In the genomic region with DNA sequence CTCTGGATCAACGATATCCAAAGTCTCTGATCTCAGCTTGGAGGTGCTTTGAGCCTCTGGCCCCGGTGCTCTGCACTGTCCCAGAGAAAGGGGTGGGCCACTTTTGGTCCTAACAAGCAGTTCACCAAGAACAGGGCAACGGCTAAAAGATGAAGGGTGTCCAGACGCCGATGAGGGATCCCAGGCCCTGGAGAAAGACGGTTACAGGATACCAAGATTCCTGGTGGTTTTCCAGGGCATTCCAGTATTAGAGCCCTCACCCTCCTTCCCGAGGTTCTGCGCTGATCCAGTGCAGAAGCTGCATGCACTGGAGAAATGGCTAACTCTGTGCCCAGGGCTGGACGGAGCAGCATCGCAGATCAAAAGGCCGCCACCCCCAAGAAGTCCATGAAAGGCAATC, we compare ENCODE assay signal across 17 cellular contexts.
DNase-seq lines count a peak whose midpoint lies in the region; ATAC-seq and TF ChIP-seq lines count a peak whose summit lies in the region.
"Had no signal": no experiment of that assay in that cellular context is flagged by ENCODE, and none has a peak within 500 bp of the region (broad histone marks: within the 10 kb centered on the region; RNA-seq: fewer than 3 reads in every experiment).

No MANE protein-coding gene starts in this region.

- H3K9me3 Mint-ChIP-seq in activated CD4-positive, alpha-beta T cell treated with anti-CD3 and anti-CD28 coated beads, Interleukin-2, amount 10 ng/mL, durations not matched to agents 24 days and 14 days: no peaks in the 10 kb centered on the region
- peaks cover 8% of the 10 kb centered on the region for H3K9me3 Mint-ChIP-seq in activated T-helper 1 cell treated with anti-CD3 and anti-CD28 coated beads, Interleukin-12 subunit alpha, Interleukin-12 subunit beta, Interleukin-2, Interleukin-4 antibody, amounts not matched to agents 30 ng/mL and 10 ng/mL and 1 ng/mL, durations not matched to agents 14 hours and 24 hours and 36 hours

- peak overlapping the region; percentile 34 for H3K27ac Mint-ChIP-seq in activated CD4-positive, alpha-beta T cell treated with anti-CD3 and anti-CD28 coated beads, Interleukin-2, amount 10 ng/mL, durations not matched to agents 24 days and 14 days
- peak overlapping the region; percentile 6 for H3K27ac Mint-ChIP-seq in activated T-helper 1 cell treated with anti-CD3 and anti-CD28 coated beads, Interleukin-12 subunit alpha, Interleukin-12 subunit beta, Interleukin-2, Interleukin-4 antibody, amounts not matched to agents 30 ng/mL and 10 ng/mL and 1 ng/mL, durations not matched to agents 14 hours and 24 hours and 36 hours

- H3K4me3 Mint-ChIP-seq in activated CD4-positive, alpha-beta T cell treated with anti-CD3 and anti-CD28 coated beads, Interleukin-2, amount 10 ng/mL, durations not matched to agents 24 days and 14 days: no peak overlapping the region
- H3K4me3 Mint-ChIP-seq in activated T-helper 1 cell treated with anti-CD3 and anti-CD28 coated beads, Interleukin-12 subunit alpha, Interleukin-12 subunit beta, Interleukin-2, Interleukin-4 antibody, amounts not matched to agents 30 ng/mL and 10 ng/mL and 1 ng/mL, durations not matched to agents 14 hours and 24 hours and 36 hours: no peak overlapping the region

- peaks cover 42% of the 10 kb centered on the region for H3K4me1 Mint-ChIP-seq in activated CD4-positive, alpha-beta T cell treated with anti-CD3 and anti-CD28 coated beads, Interleukin-2, amount 10 ng/mL, durations not matched to agents 24 days and 14 days
- peaks cover 68% of the 10 kb centered on the region for H3K4me1 Mint-ChIP-seq in activated T-helper 1 cell treated with anti-CD3 and anti-CD28 coated beads, Interleukin-12 subunit alpha, Interleukin-12 subunit beta, Interleukin-2, Interleukin-4 antibody, amounts not matched to agents 30 ng/mL and 10 ng/mL and 1 ng/mL, durations not matched to agents 14 hours and 24 hours and 36 hours (ENCODE audit: low read depth)

- ATAC-seq in HG02938 (IDR thresholded peaks at IDR 0.05; ENCODE audit: unreplicated experiment): no peak

- no peak for TF ChIP-seq POLR2A in spleen (IDR thresholded peaks at IDR 0.05)

- H3K27me3 ChIP-seq in spleen (replicated peaks in 1 of 7): no peaks in the 10 kb centered on the region

- intact Hi-C loops in activated CD4-positive, alpha-beta T cell treated with anti-CD3 and anti-CD28 coated beads, Interleukin-2, amount 10 ng/mL, durations not matched to agents 24 days and 14 days (cut with micrococcal nuclease): loop anchor here (2.0 kb wide), 1 partner anchor 13 kb away; no protein-coding TSS in a partner anchor
- intact Hi-C loops in activated T-helper 1 cell treated with anti-CD3 and anti-CD28 coated beads, Interleukin-12 subunit alpha, Interleukin-12 subunit beta, Interleukin-2, Interleukin-4 antibody, amounts not matched to agents 30 ng/mL and 10 ng/mL and 1 ng/mL, durations not matched to agents 14 hours and 24 hours and 36 hours (cut with micrococcal nuclease): loop anchor here (1.0 kb wide), 3 partner anchors 8 to 29 kb away; no protein-coding TSS in a partner anchor
- intact Hi-C loops in spleen (cut with DNase I; ENCODE audit: low total_unique reads): no loop called here

- TF ChIP-seq CTCF in spleen (IDR thresholded peaks at IDR 0.05 in 8 of 11, conservative IDR thresholded peaks at IDR 0.05 in 3 of 11): no peak

- 93 to 97% methylated on average over 11 of the region's 11 CpGs for WGBS in mesodermal cell (ENCODE audit: insufficient coverage in 2 of 2), 2 experiments
- 89 to 97% (median 91%) methylated on average over 11 of the region's 11 CpGs for WGBS in spleen, 5 donors

- H3K4me3 ChIP-seq in mesodermal cell (ENCODE audit: extremely low read depth, insufficient read depth, low read length, poor library complexity, severe bottlenecking): no peak overlapping the region
- no peak overlapping the region for H3K4me3 ChIP-seq in spleen

- H3K36me3 ChIP-seq in mesodermal cell (ENCODE audit: control insufficient read depth, insufficient read depth, low read length) (no peaks in the 10 kb centered on the region), spleen (no peaks in the 10 kb centered on the region)

- peak overlapping the region; percentile 72 for H3K27ac ChIP-seq in mesodermal cell (ENCODE audit: low read depth, low read length, severe bottlenecking)
- H3K27ac ChIP-seq in spleen: peak overlapping the region in 6 of 8 donors; percentile 1 to 60 (median 48)
- H3K27ac ChIP-seq: 22Rv1, C4-2B, HL-60, KMS-11 had no signal

- H3K9me3 ChIP-seq in mesodermal cell (ENCODE audit: control insufficient read depth, low read length) (no peaks in the 10 kb centered on the region), spleen (no peaks in the 10 kb centered on the region)

- no peaks in the 10 kb centered on the region for H3K36me3 Mint-ChIP-seq in activated CD4-positive, alpha-beta T cell treated with anti-CD3 and anti-CD28 coated beads, Interleukin-2, amount 10 ng/mL, durations not matched to agents 24 days and 14 days (ENCODE audit: low read depth)
- peaks cover 5% of the 10 kb centered on the region for H3K36me3 Mint-ChIP-seq in activated T-helper 1 cell treated with anti-CD3 and anti-CD28 coated beads, Interleukin-12 subunit alpha, Interleukin-12 subunit beta, Interleukin-2, Interleukin-4 antibody, amounts not matched to agents 30 ng/mL and 10 ng/mL and 1 ng/mL, durations not matched to agents 14 hours and 24 hours and 36 hours (ENCODE audit: low read depth)

- DNase-seq in activated CD4-positive, alpha-beta T cell treated with anti-CD3 and anti-CD28 coated beads, Interleukin-2, amount 10 ng/mL, durations not matched to agents 24 days and 14 days: no peak
- DNase-seq in activated CD4-positive, alpha-beta T cell treated with anti-CD3 and anti-CD28 coated beads for 4 hours: no peak
- no peak for DNase-seq in activated T-helper 1 cell treated with anti-CD3 and anti-CD28 coated beads, Interleukin-12 subunit alpha, Interleukin-12 subunit beta, Interleukin-2, Interleukin-4 antibody, amounts not matched to agents 30 ng/mL and 10 ng/mL and 1 ng/mL, durations not matched to agents 14 hours and 24 hours and 36 hours (ENCODE audit: low spot score)
- DNase-seq in spleen (no peak), cerebellar nuclear complex (lab: John Stamatoyannopoulos, UW) (no peak), T1000 (lab: John Stamatoyannopoulos, UW) (no peak)
- DNase-seq: DMS79, NCI-H1092 treated with DMSO at 0.1 percent for 48 hours, NCI-H1694 treated with DMSO at 0.1 percent for 48 hours, NCI-H524, SHP77 treated with DMSO at 0.1 percent for 48 hours had no signal

- peaks cover 35% of the 10 kb centered on the region for H3K4me1 ChIP-seq in mesodermal cell (ENCODE audit: control insufficient read depth, insufficient read depth, low read length, poor library complexity, severe bottlenecking)
- H3K4me1 ChIP-seq in spleen: peaks cover 7 to 68% (median 33%) of the 10 kb centered on the region in 6 donors

- peaks cover 6% of the 10 kb centered on the region for H3K27me3 Mint-ChIP-seq in activated CD4-positive, alpha-beta T cell treated with anti-CD3 and anti-CD28 coated beads, Interleukin-2, amount 10 ng/mL, durations not matched to agents 24 days and 14 days
- peaks cover 10% of the 10 kb centered on the region for H3K27me3 Mint-ChIP-seq in activated T-helper 1 cell treated with anti-CD3 and anti-CD28 coated beads, Interleukin-12 subunit alpha, Interleukin-12 subunit beta, Interleukin-2, Interleukin-4 antibody, amounts not matched to agents 30 ng/mL and 10 ng/mL and 1 ng/mL, durations not matched to agents 14 hours and 24 hours and 36 hours (ENCODE audit: insufficient read depth)
